Comparison of ENCODE assay signal across 25 cellular contexts in the genomic region with DNA sequence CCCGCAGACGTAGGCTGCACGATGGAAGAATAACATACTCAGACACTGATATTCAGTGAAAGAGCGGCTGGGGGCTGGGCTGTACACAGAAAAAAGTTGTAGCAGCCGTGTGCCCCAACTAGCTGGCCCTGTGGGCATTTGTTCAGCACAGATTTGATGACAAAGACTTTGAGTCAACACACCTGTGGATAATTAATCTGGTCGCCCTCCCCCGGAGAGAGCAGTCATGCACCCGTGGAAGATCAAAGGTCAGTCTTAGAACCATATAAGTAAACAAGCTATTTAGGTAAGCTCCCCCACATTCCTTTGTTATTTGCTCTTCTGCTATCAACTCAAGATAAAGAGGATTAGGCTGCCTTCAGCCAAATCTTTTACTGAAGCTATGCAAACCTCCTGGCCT.
A peak's percentile ranks its signal among the peaks of the same experiment; 100 is the strongest.
DNase-seq lines count a peak whose midpoint lies in the region; FAIRE-seq and TF ChIP-seq lines count a peak whose summit lies in the region.
"Had no signal": no experiment of that assay in that cellular context is flagged by ENCODE, and none has a peak within 500 bp of the region (broad histone marks: within the 10 kb centered on the region; RNA-seq: fewer than 3 reads in every experiment).

No MANE protein-coding gene starts in this region.

- DNase-seq in Daoy (ENCODE audit: low read depth) (peak; percentile 24), RCC 7860 (ENCODE audit: low spot score) (peak; percentile 57), hepatocyte (ENCODE audit: low spot score) (peak; percentile 54), renal cortical epithelial cell (ENCODE audit: low read depth) (peak; percentile 64), HuH-7.5 (ENCODE audit: low spot score) (no peak), OCI-M2 (lab: John Stamatoyannopoulos, UW; ENCODE audit: unreplicated experiment) (no peak), cardiac septum (ENCODE audit: low spot score) (no peak)
- DNase-seq in stimulated activated CD4-positive, alpha-beta T cell treated with anti-CD3 and anti-CD28 coated beads, Interleukin-4, amount 100 ng/mL, for 4 hours: no peak
- DNase-seq: activated T-cell treated with anti-CD3 and anti-CD28 coated beads, Interleukin-2, amount 50 U/mL, for 4 hours; central memory CD4-positive, alpha-beta T cell; esophagus squamous epithelium; foreskin keratinocyte; heart right ventricle; NCI-H1417; NCI-H2081; NCI-H2227 treated with DMSO at 0.1 percent for 48 hours; NCI-H774; nephron progenitor cell; SHP77; stimulated activated naive CD4-positive, alpha-beta T cell treated with Interleukin-2 at 50 U/mL for 16 hours; T-helper 2 cell; upper lobe of right lung had no signal

- peak overlapping the region; percentile 77 for H3K27ac ChIP-seq in hepatocyte
- H3K27ac ChIP-seq: esophagus squamous epithelium, foreskin keratinocyte, heart right ventricle, KMS-11, suprapubic skin, upper lobe of right lung had no signal

- no peak overlapping the region for H3K4me3 ChIP-seq in hepatocyte
- H3K4me3 ChIP-seq: esophagus squamous epithelium, GM23338, heart right ventricle, suprapubic skin, upper lobe of right lung had no signal

- 51% methylated on average over 8 of the region's 8 CpGs for WGBS in hepatocyte (ENCODE audit: low lambda C conversion rate, missing lambda C conversion rate)

- no peaks in the 10 kb centered on the region for H3K27me3 ChIP-seq in hepatocyte
- H3K27me3 ChIP-seq: esophagus squamous epithelium, foreskin keratinocyte, heart right ventricle, suprapubic skin, upper lobe of right lung had no signal

- no peak for TF ChIP-seq CTCF in hepatocyte (IDR thresholded peaks at IDR 0.05; ENCODE audit: poor library complexity)

- H3K79me2 ChIP-seq in hepatocyte: no peaks in the 10 kb centered on the region

- FAIRE-seq in RCC 7860 (lab: Jason Lieb, UNC): no peak

- intact Hi-C loops in cardiac septum (cut with DNase I): no loop called here

- H3K4me2 ChIP-seq in hepatocyte: no peak overlapping the region
- H3K4me2 ChIP-seq: GM23338, KMS-11 had no signal

- H3K36me3 ChIP-seq in hepatocyte (replicated peaks; ENCODE audit: insufficient read depth, low read depth): no peaks in the 10 kb centered on the region
- H3K36me3 ChIP-seq: esophagus squamous epithelium, heart right ventricle, suprapubic skin, upper lobe of right lung had no signal

- no peaks in the 10 kb centered on the region for H3K9me2 ChIP-seq in hepatocyte (replicated peaks; ENCODE audit: insufficient read depth)

- no peaks in the 10 kb centered on the region for H4K20me1 ChIP-seq in hepatocyte (ENCODE audit: insufficient read depth, poor library complexity, severe bottlenecking)

- no peak overlapping the region for H2AFZ ChIP-seq in hepatocyte
- H2AFZ ChIP-seq: GM23338 had no signal

- no peaks in the 10 kb centered on the region for H3K4me1 ChIP-seq in hepatocyte (ENCODE audit: insufficient read depth)
- H3K4me1 ChIP-seq: esophagus squamous epithelium, foreskin keratinocyte, heart right ventricle, suprapubic skin, upper lobe of right lung had no signal

- H3K9me3 ChIP-seq in hepatocyte (ENCODE audit: low read depth): peaks cover 9% of the 10 kb centered on the region
- H3K9me3 ChIP-seq: suprapubic skin, upper lobe of right lung had no signal

Comparison
In these comparisons a context has a peak if more than half of its experiments do, and no peak if none do; other contexts are left out.
1. DNase-seq: peak in Daoy (single experiment), RCC 7860 (single experiment), hepatocyte (single experiment) and renal cortical epithelial cell (single experiment); none in stimulated activated CD4-positive, alpha-beta T cell treated with anti-CD3 and anti-CD28 coated beads, Interleukin-4, amount 100 ng/mL, for 4 hours (0 of 2), HuH-7.5 (single experiment), OCI-M2 (single experiment) and cardiac septum (single experiment).